ENCODE assay signal across 1 cellular context in the genomic region with DNA sequence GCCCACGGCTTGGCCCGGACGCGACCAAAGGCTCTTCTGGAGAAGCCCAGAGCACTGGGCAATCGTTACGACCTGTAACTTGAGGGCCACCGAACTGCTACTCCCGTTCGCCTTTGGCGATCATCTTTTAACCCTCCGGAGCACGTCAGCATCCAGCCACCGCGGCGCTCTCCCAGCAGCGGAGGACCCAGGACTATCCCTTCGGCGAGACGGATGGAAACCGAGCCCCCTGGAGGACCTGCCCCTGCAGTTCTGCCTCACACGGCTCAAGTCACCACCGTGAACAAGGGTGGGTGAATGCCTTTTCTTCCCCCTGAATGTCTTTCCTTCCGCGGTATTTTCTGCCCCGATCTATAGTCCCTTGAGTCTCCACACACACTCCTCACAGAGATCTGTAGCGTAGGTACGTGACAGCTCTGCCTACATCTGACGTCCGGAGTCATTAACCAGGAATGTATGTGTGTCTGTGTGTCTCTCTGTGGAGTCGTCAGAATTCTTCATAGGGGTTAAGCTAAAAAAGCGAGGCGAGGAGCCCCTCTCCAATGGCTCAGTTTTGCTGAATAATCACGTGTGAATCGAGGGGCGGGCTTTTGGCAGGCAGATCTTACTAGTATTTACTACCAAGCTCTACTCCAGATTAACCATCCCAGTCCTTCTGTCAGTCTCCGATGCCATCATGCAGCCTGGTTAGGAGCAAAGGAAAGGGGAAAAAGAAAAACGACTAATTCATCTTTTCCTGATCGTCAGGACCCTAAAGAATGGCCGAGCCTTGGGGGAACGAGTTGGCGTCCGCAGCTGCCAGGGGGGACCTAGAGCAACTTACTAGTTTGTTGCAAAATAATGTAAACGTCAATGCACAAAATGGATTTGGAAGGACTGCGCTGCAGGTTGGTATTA.
TF ChIP-seq lines count a peak whose summit lies in the region.

A gene (plus strand): TSS at position 635 of the 897 bp plus-strand sequence. CDS start 124 bp downstream, at position 759.

TF ChIP-seq in HepG2, 621 proteins besides CTCF, POLR2A, EP300 and RAD21 (continued from another document and continues in another):
- TF ChIP-seq, protein P1, sequence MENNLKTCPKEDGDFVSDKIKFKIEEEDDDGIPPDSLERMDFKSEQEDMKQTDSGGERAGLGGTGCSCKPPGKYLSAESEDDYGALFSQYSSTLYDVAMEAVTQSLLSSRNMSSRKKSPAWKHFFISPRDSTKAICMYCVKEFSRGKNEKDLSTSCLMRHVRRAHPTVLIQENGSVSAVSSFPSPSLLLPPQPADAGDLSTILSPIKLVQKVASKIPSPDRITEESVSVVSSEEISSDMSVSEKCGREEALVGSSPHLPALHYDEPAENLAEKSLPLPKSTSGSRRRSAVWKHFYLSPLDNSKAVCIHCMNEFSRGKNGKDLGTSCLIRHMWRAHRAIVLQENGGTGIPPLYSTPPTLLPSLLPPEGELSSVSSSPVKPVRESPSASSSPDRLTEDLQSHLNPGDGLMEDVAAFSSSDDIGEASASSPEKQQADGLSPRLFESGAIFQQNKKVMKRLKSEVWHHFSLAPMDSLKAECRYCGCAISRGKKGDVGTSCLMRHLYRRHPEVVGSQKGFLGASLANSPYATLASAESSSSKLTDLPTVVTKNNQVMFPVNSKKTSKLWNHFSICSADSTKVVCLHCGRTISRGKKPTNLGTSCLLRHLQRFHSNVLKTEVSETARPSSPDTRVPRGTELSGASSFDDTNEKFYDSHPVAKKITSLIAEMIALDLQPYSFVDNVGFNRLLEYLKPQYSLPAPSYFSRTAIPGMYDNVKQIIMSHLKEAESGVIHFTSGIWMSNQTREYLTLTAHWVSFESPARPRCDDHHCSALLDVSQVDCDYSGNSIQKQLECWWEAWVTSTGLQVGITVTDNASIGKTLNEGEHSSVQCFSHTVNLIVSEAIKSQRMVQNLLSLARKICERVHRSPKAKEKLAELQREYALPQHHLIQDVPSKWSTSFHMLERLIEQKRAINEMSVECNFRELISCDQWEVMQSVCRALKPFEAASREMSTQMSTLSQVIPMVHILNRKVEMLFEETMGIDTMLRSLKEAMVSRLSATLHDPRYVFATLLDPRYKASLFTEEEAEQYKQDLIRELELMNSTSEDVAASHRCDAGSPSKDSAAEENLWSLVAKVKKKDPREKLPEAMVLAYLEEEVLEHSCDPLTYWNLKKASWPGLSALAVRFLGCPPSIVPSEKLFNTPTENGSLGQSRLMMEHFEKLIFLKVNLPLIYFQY (CRISPR knock-in tag; IDR thresholded peaks at IDR 0.05; ENCODE audit: borderline replicate concordance), result no peak
- TF ChIP-seq PLRG1 (conservative IDR thresholded peaks at IDR 0.05) (no peak), ZNF256 (CRISPR knock-in tag; conservative IDR thresholded peaks at IDR 0.05) (no peak), MYC (CRISPR knock-in tag; IDR thresholded peaks at IDR 0.05; ENCODE audit: borderline replicate concordance) (peak; percentile 7; the same call in 1 of the 2 replicates), ZNF619 (CRISPR knock-in tag; IDR thresholded peaks at IDR 0.05) (no peak), ZNF224 (CRISPR knock-in tag; IDR thresholded peaks at IDR 0.05) (peak; percentile 49; the same call in 1 of the 2 replicates), KDM2A (CRISPR knock-in tag; IDR thresholded peaks at IDR 0.05; ENCODE audit: borderline replicate concordance, low read depth) (peak; percentile 19; the same call in 1 of the 2 replicates), POLR2G (IDR thresholded peaks at IDR 0.05; ENCODE audit: low read depth, low read length) (peak; percentile 48; the same call in 1 of the 2 replicates), ZBTB42 (CRISPR knock-in tag; IDR thresholded peaks at IDR 0.05) (no peak), ZMYM4 (CRISPR knock-in tag; IDR thresholded peaks at IDR 0.05) (0 out of 2 replicates have a peak, but pooled peaks have one; percentile 26), LCORL (IDR thresholded peaks at IDR 0.05) (no peak), LCORL (CRISPR knock-in tag; IDR thresholded peaks at IDR 0.05) (no peak; the same call in 1 of the 2 replicates), FOSL2 (CRISPR knock-in tag; IDR thresholded peaks at IDR 0.05) (peak; percentile 8; the same call in 1 of the 2 replicates), PHF20 (CRISPR knock-in tag; IDR thresholded peaks at IDR 0.05) (peak; percentile 47; the same call in 1 of the 2 replicates), TEAD3 (CRISPR knock-in tag; optimal IDR thresholded peaks at IDR 0.05; ENCODE audit: borderline replicate concordance) (peak; percentile 16), ZFP36 (IDR thresholded peaks at IDR 0.05; ENCODE audit: borderline replicate concordance, low read depth, low read length, partially characterized antibody) (no peak), ZC3H13 (CRISPR knock-in tag; IDR thresholded peaks at IDR 0.05) (peak; percentile 6; the same call in 1 of the 2 replicates), ZNF12 (CRISPR knock-in tag; IDR thresholded peaks at IDR 0.05) (no peak), MIER2 (CRISPR knock-in tag; IDR thresholded peaks at IDR 0.05) (no peak), SETDB1 (CRISPR knock-in tag; IDR thresholded peaks at IDR 0.05; ENCODE audit: borderline replicate concordance) (0 out of 2 replicates have a peak, but pooled peaks have one; percentile 16), ZNF383 (CRISPR knock-in tag; IDR thresholded peaks at IDR 0.05; ENCODE audit: borderline replicate concordance) (no peak), KDM1A (CRISPR knock-in tag; IDR thresholded peaks at IDR 0.05) (0 out of 2 replicates have a peak, but pooled peaks have one; percentile 37), CBX5 (CRISPR knock-in tag; IDR thresholded peaks at IDR 0.05; ENCODE audit: borderline replicate concordance) (0 out of 2 replicates have a peak, but pooled peaks have one; percentile 31), ZIK1 (CRISPR knock-in tag; IDR thresholded peaks at IDR 0.05; ENCODE audit: borderline replicate concordance, low read depth) (no peak), ZBTB8A (CRISPR knock-in tag; IDR thresholded peaks at IDR 0.05; ENCODE audit: borderline replicate concordance, low read depth) (no peak), ZNF816 (CRISPR knock-in tag; IDR thresholded peaks at IDR 0.05; ENCODE audit: borderline replicate concordance) (no peak)
- TF ChIP-seq, protein P2, sequence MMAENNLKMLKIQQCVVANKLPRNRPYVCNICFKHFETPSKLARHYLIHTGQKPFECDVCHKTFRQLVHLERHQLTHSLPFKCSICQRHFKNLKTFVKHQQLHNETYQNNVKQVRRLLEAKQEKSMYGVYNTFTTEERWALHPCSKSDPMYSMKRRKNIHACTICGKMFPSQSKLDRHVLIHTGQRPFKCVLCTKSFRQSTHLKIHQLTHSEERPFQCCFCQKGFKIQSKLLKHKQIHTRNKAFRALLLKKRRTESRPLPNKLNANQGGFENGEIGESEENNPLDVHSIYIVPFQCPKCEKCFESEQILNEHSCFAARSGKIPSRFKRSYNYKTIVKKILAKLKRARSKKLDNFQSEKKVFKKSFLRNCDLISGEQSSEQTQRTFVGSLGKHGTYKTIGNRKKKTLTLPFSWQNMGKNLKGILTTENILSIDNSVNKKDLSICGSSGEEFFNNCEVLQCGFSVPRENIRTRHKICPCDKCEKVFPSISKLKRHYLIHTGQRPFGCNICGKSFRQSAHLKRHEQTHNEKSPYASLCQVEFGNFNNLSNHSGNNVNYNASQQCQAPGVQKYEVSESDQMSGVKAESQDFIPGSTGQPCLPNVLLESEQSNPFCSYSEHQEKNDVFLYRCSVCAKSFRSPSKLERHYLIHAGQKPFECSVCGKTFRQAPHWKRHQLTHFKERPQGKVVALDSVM (CRISPR knock-in tag; IDR thresholded peaks at IDR 0.05), result peak; percentile 7; the same call in 1 of the 2 replicates
- TF ChIP-seq, protein P3, sequence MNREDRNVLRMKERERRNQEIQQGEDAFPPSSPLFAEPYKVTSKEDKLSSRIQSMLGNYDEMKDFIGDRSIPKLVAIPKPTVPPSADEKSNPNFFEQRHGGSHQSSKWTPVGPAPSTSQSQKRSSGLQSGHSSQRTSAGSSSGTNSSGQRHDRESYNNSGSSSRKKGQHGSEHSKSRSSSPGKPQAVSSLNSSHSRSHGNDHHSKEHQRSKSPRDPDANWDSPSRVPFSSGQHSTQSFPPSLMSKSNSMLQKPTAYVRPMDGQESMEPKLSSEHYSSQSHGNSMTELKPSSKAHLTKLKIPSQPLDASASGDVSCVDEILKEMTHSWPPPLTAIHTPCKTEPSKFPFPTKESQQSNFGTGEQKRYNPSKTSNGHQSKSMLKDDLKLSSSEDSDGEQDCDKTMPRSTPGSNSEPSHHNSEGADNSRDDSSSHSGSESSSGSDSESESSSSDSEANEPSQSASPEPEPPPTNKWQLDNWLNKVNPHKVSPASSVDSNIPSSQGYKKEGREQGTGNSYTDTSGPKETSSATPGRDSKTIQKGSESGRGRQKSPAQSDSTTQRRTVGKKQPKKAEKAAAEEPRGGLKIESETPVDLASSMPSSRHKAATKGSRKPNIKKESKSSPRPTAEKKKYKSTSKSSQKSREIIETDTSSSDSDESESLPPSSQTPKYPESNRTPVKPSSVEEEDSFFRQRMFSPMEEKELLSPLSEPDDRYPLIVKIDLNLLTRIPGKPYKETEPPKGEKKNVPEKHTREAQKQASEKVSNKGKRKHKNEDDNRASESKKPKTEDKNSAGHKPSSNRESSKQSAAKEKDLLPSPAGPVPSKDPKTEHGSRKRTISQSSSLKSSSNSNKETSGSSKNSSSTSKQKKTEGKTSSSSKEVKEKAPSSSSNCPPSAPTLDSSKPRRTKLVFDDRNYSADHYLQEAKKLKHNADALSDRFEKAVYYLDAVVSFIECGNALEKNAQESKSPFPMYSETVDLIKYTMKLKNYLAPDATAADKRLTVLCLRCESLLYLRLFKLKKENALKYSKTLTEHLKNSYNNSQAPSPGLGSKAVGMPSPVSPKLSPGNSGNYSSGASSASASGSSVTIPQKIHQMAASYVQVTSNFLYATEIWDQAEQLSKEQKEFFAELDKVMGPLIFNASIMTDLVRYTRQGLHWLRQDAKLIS (CRISPR knock-in tag; IDR thresholded peaks at IDR 0.05), result no peak
- TF ChIP-seq, protein P4, sequence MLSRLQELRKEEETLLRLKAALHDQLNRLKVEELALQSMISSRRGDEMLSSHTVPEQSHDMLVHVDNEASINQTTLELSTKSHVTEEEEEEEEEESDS (CRISPR knock-in tag; IDR thresholded peaks at IDR 0.05; ENCODE audit: borderline replicate concordance), result no peak
- TF ChIP-seq, protein P5, sequence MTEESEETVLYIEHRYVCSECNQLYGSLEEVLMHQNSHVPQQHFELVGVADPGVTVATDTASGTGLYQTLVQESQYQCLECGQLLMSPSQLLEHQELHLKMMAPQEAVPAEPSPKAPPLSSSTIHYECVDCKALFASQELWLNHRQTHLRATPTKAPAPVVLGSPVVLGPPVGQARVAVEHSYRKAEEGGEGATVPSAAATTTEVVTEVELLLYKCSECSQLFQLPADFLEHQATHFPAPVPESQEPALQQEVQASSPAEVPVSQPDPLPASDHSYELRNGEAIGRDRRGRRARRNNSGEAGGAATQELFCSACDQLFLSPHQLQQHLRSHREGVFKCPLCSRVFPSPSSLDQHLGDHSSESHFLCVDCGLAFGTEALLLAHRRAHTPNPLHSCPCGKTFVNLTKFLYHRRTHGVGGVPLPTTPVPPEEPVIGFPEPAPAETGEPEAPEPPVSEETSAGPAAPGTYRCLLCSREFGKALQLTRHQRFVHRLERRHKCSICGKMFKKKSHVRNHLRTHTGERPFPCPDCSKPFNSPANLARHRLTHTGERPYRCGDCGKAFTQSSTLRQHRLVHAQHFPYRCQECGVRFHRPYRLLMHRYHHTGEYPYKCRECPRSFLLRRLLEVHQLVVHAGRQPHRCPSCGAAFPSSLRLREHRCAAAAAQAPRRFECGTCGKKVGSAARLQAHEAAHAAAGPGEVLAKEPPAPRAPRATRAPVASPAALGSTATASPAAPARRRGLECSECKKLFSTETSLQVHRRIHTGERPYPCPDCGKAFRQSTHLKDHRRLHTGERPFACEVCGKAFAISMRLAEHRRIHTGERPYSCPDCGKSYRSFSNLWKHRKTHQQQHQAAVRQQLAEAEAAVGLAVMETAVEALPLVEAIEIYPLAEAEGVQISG (CRISPR knock-in tag; IDR thresholded peaks at IDR 0.05), result peak; percentile 34; the same call in 1 of the 2 replicates
- TF ChIP-seq, protein P6, sequence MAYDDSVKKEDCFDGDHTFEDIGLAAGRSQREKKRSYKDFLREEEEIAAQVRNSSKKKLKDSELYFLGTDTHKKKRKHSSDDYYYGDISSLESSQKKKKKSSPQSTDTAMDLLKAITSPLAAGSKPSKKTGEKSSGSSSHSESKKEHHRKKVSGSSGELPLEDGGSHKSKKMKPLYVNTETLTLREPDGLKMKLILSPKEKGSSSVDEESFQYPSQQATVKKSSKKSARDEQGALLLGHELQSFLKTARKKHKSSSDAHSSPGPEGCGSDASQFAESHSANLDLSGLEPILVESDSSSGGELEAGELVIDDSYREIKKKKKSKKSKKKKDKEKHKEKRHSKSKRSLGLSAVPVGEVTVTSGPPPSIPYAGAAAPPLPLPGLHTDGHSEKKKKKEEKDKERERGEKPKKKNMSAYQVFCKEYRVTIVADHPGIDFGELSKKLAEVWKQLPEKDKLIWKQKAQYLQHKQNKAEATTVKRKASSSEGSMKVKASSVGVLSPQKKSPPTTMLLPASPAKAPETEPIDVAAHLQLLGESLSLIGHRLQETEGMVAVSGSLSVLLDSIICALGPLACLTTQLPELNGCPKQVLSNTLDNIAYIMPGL (CRISPR knock-in tag; IDR thresholded peaks at IDR 0.05; ENCODE audit: borderline replicate concordance in 1 of 2, low read depth in 1 of 2), result peak; percentile 14 to 31; a peak in 3 of 4 replicates
- TF ChIP-seq, protein P7, sequence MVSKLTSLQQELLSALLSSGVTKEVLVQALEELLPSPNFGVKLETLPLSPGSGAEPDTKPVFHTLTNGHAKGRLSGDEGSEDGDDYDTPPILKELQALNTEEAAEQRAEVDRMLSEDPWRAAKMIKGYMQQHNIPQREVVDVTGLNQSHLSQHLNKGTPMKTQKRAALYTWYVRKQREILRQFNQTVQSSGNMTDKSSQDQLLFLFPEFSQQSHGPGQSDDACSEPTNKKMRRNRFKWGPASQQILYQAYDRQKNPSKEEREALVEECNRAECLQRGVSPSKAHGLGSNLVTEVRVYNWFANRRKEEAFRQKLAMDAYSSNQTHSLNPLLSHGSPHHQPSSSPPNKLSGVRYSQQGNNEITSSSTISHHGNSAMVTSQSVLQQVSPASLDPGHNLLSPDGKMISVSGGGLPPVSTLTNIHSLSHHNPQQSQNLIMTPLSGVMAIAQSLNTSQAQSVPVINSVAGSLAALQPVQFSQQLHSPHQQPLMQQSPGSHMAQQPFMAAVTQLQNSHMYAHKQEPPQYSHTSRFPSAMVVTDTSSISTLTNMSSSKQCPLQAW (CRISPR knock-in tag; IDR thresholded peaks at IDR 0.05), result 0 out of 2 replicates have a peak, but pooled peaks have one; percentile 15
- TF ChIP-seq, protein P8, sequence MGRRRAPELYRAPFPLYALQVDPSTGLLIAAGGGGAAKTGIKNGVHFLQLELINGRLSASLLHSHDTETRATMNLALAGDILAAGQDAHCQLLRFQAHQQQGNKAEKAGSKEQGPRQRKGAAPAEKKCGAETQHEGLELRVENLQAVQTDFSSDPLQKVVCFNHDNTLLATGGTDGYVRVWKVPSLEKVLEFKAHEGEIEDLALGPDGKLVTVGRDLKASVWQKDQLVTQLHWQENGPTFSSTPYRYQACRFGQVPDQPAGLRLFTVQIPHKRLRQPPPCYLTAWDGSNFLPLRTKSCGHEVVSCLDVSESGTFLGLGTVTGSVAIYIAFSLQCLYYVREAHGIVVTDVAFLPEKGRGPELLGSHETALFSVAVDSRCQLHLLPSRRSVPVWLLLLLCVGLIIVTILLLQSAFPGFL (CRISPR knock-in tag; IDR thresholded peaks at IDR 0.05), result no peak
